In the genomic region with DNA sequence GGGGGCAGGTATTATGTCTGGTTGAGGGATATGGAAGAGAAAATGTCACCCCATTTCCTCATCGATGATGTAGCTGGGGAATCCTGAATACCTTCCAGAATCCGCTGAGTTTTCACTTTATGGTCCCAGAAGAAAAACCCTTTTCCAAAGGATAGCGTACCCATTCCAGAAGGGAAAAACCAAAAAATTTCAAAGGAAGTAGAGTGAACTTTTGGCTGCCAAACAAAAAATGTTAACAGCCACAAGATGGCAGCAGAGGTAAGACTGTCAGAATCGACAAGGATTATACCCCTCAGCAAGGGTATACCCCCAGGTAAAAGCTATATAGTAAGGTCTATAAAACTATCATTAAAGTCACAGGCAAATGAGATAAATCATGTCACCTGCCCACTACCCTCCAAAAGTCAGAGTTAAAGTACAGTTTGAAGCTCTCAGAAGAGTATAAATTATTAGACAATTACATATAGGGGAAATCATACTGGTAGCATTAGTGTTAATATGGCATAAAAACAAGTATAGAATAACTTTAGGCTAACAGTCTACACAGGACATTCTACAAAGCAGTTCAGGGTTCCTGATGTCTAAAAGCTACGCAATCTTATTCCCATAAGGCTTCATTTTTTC, we compare ENCODE assay signal across 10 cellular contexts. TPM values are rescaled to one million over a fixed set of nuclear protein-coding genes. Genes with fewer than 3 reads are reported as not detected.
DNase-seq lines count a peak whose midpoint lies in the region; ATAC-seq, FAIRE-seq and TF ChIP-seq lines count a peak whose summit lies in the region.
"Had no signal": no experiment of that assay in that cellular context is flagged by ENCODE, and none has a peak within 500 bp of the region (broad histone marks: within the 10 kb centered on the region; RNA-seq: fewer than 3 reads in every experiment).

No MANE protein-coding gene starts in this region.

- 50% methylated on average over 5 of the region's 5 CpGs for WGBS in A549 (ENCODE audit: missing lambda C conversion rate)
- WGBS in HepG2 (ENCODE audit: low lambda C conversion rate), result 79% methylated on average over 5 of the region's 5 CpGs

- in situ Hi-C loops in GM13977 (cut with MboI; ENCODE audit: low pct_unique_long_range_greater_than_20kb, low sequenced_read_pairs, unreplicated experiment) (no loop called here), HepG2 (cut with HindIII; ENCODE audit: extremely low pct_ligation_motif_present, low pct_unique_long_range_greater_than_20kb) (no loop called here)

- H3K27ac ChIP-seq in A549, result no peak overlapping the region; a peak in 1 of 6 replicates
- no peak overlapping the region for H3K27ac ChIP-seq in HepG2 (ENCODE audit: extremely low read length, insufficient read depth, low read length)

- TF ChIP-seq EP300 in A549 (IDR thresholded peaks at IDR 0.05) (no peak), HepG2 (IDR thresholded peaks at IDR 0.05; ENCODE audit: low read depth in 2 of 2, low read length in 2 of 2) (no peak), HepG2 (CRISPR knock-in tag; IDR thresholded peaks at IDR 0.05; ENCODE audit: borderline replicate concordance) (no peak)

- H3K79me2 ChIP-seq in HepG2 (ENCODE audit: insufficient read depth, low read length), result peaks cover 1% of the 10 kb centered on the region

- peaks cover 9% of the 10 kb centered on the region; the same call in 1 of the 2 replicates for H4K20me1 ChIP-seq in HepG2 (ENCODE audit: insufficient read depth, low read length)

- no TSS peak for BruUV-seq in HepG2 (replicated peaks; lab: Mats Ljungman, UMichigan)

- H3K27ac Mint-ChIP-seq in activated naive CD4-positive, alpha-beta T cell treated with anti-CD3 and anti-CD28 coated beads, Interleukin-2, amount 50 U/mL, for 72 hours, result no peak overlapping the region

- POLR2A ChIA-PET in A549 (lab: Yijun Ruan, JAX), result interaction anchor here (3.5 kb wide), 1 partner anchor 18 kb away, joined by 29 read pairs; a partner anchor contains a TSS
- POLR2A ChIA-PET in HepG2 (lab: Yijun Ruan, JAX), result interaction anchor here (0.8 to 5.8 kb wide), 7 partner anchors 8 to 103 kb away, joined by 3 to 85 read pairs (median 5); a partner anchor contains a TSS

- TF ChIP-seq CTCF in A549 (IDR thresholded peaks at IDR 0.05), result peak; percentile 80
- peak; percentile 59 for TF ChIP-seq CTCF in GM13977 (IDR thresholded peaks at IDR 0.05; ENCODE audit: extremely low read depth, insufficient read depth, missing control alignments)
- peak; percentile 70 for TF ChIP-seq CTCF in HepG2 (CRISPR knock-in tag; IDR thresholded peaks at IDR 0.05)

- H3K27me3 ChIP-seq in HepG2 (ENCODE audit: control insufficient read depth in 1 of 2, insufficient read depth in 2 of 2, low read length in 2 of 2) (no peaks in the 10 kb centered on the region), MG63 (no peaks in the 10 kb centered on the region)

- FAIRE-seq in A549 (lab: Jason Lieb, UNC) (no peak), HepG2 (lab: Jason Lieb, UNC) (peak; percentile 48), frontal cortex (lab: Jason Lieb, UNC) (no peak)

- TF ChIP-seq POLR2A in A549 (IDR thresholded peaks at IDR 0.05; ENCODE audit: low read length), result no peak
- TF ChIP-seq POLR2A in HepG2 (IDR thresholded peaks at IDR 0.05; ENCODE audit: insufficient read depth in 1 of 2, low read depth in 2 of 2, low read length in 2 of 2), result no peak

- H3K36me3 Mint-ChIP-seq in activated naive CD4-positive, alpha-beta T cell treated with anti-CD3 and anti-CD28 coated beads, Interleukin-2, amount 50 U/mL, for 72 hours, result peaks cover 13 to 24% of the 10 kb centered on the region in 2 donors

- H3K4me3 ChIP-seq in A549 (no peak overlapping the region), HepG2 (replicated peaks in 1 of 3; ENCODE audit: insufficient read depth in 1 of 3, low read depth in 2 of 3, low read length in 3 of 3) (no peak overlapping the region), MG63 (no peak overlapping the region)

- H2AFZ ChIP-seq in HepG2 (ENCODE audit: low read length), result no peak overlapping the region

- ATAC-seq in A549, result peak; percentile 51 to 55; a peak in 3 of 6 replicates
- peak; percentile 45 to 57 for ATAC-seq in activated naive CD4-positive, alpha-beta T cell treated with anti-CD3 and anti-CD28 coated beads, Interleukin-2, amount 50 U/mL, for 72 hours
- ATAC-seq in HepG2, result peak; percentile 57

- H3K9me3 Mint-ChIP-seq in activated naive CD4-positive, alpha-beta T cell treated with anti-CD3 and anti-CD28 coated beads, Interleukin-2, amount 50 U/mL, for 72 hours, result no peaks in the 10 kb centered on the region

- no peak overlapping the region for H3K9ac ChIP-seq in HepG2 (ENCODE audit: insufficient read depth, low read depth, low read length)

- DNase-seq in A549 (ENCODE audit: low read depth in 1 of 2, low spot score in 1 of 2) (peak in 1 of 2 experiments; percentile 33), GM13977 (ENCODE audit: low spot score) (no peak), HepG2 (ENCODE audit: low spot score) (peak; percentile 68), MG63 (no peak), frontal cortex (ENCODE audit: low spot score in 2 of 2) (no peak), HK-2 (ENCODE audit: unreplicated experiment) (no peak), globus pallidus (ENCODE audit: low spot score) (no peak)
- no peak for DNase-seq in activated naive CD4-positive, alpha-beta T cell treated with anti-CD3 and anti-CD28 coated beads, Interleukin-2, amount 50 U/mL, for 72 hours (ENCODE audit: low spot score in 2 of 2)
- DNase-seq: SW 1271 had no signal

- TF ChIP-seq RAD21 in A549 (conservative IDR thresholded peaks at IDR 0.05 in 1 of 2, IDR thresholded peaks at IDR 0.05 in 1 of 2) (peak; percentile 48 to 56; a peak in 4 of 5 replicates), HepG2 (CRISPR knock-in tag; IDR thresholded peaks at IDR 0.05) (no peak)

- intact Hi-C loops in HepG2 (cut with micrococcal nuclease; ENCODE audit: unreplicated experiment), result loop anchor here (1.0 kb wide), 2 partner anchors 8 to 32 kb away; no protein-coding TSS in a partner anchor

- no peaks in the 10 kb centered on the region for H3K9me3 ChIP-seq in A549
- no peaks in the 10 kb centered on the region for H3K9me3 ChIP-seq in HepG2 (ENCODE audit: low read length)
- H3K9me3 ChIP-seq in MG63, result no peaks in the 10 kb centered on the region

- peaks cover 64 to 95% of the 10 kb centered on the region in 2 experiments for H3K36me3 ChIP-seq in HepG2 (replicated peaks in 1 of 2; ENCODE audit: control insufficient read depth in 1 of 2, insufficient read depth in 2 of 2, low read length in 2 of 2)
- peaks cover 67% of the 10 kb centered on the region for H3K36me3 ChIP-seq in MG63

- CTCF ChIA-PET in A549 (lab: Yijun Ruan, JAX), result interaction anchor here (0.7 to 9.2 kb wide), 38 partner anchors 9 to 245 kb away, joined by 3 to 141 read pairs (median 4); a partner anchor contains a TSS
- CTCF ChIA-PET in HepG2 (lab: Yijun Ruan, JAX; ENCODE audit: low intra/inter-chr PET ratio, low total read pairs), result interaction anchor here (0.9 to 4.1 kb wide), 8 partner anchors 8 to 110 kb away, joined by 3 to 20 read pairs (median 8); a partner anchor contains a TSS

- H3K4me1 ChIP-seq in A549, result peaks cover 49% of the 10 kb centered on the region
- H3K4me1 ChIP-seq in HepG2 (ENCODE audit: insufficient read depth, low read length), result peaks cover 9% of the 10 kb centered on the region

- H3K4me2 ChIP-seq in A549 (no peak overlapping the region), HepG2 (ENCODE audit: low read depth, low read length) (no peak overlapping the region)

RNA-seq across cellular contexts. Expression of a gene that starts 18.0 kb away (rescaled TPM):
- polyA plus RNA-seq in A549 (2011; rRNA removed) (126 and 140 TPM in 2 replicates), A549 (2017; fragmentation: RNase III; extraction: RNeasy Plus Mini Kit Qiagen cat#74134 plus additional on column Dnase treatment) (144 to 150 TPM (median 147 TPM) in 3 replicates), HepG2 (2011; rRNA removed) (183 and 222 TPM in 2 replicates)
- polyA plus RNA-seq in A549 (2012; cell fraction: cytosol; rRNA removed), result 82.3 and 85.6 TPM in 2 replicates
- 244 and 317 TPM in 2 replicates for polyA plus RNA-seq in A549 (2012; cell fraction: nucleus; rRNA removed)
- polyA minus RNA-seq in A549 (2011; rRNA and poly(A)+ RNA removed), result 106 and 121 TPM in 2 replicates
- total RNA-seq in activated naive CD4-positive, alpha-beta T cell treated with anti-CD3 and anti-CD28 coated beads, Interleukin-2, amount 50 U/mL, for 72 hours, result 100 to 1,000 TPM; 187 to 191 TPM
- total RNA-seq in HepG2 (2016; rRNA removed; fragmentation: Illumina TruSeq; extraction: Trizol) (102 and 165 TPM in 2 replicates), frontal cortex (73.0 TPM)
- total RNA-seq in HepG2 (2016; cell fraction: cytosol; rRNA removed; fragmentation: Illumina TruSeq; extraction: Trizol; ENCODE audit: low read depth), result 71.3 and 71.5 TPM in 2 replicates
- total RNA-seq in HepG2 (2016; cell fraction: insoluble cytoplasmic fraction; rRNA removed; fragmentation: Illumina TruSeq; extraction: Trizol), result 79.7 and 163 TPM in 2 replicates
- total RNA-seq in HepG2 (2016; cell fraction: membrane; rRNA removed; fragmentation: Illumina TruSeq; extraction: Trizol), result 59.8 and 62.7 TPM in 2 replicates
- total RNA-seq in HepG2 (2016; cell fraction: nucleus; rRNA removed; fragmentation: Illumina TruSeq; extraction: Trizol), result 344 and 371 TPM in 2 replicates
- 64.2 and 64.8 TPM in 2 replicates for polyA plus RNA-seq in HepG2 (2011; cell fraction: cytosol; rRNA removed)
- polyA plus RNA-seq in HepG2 (2011; cell fraction: nucleus; rRNA removed), result 997 and 1,030 TPM in 2 replicates
- polyA plus RNA-seq in HepG2 (2012), result 155 and 156 TPM in 2 replicates
- 17.6 and 21.0 TPM in 2 replicates for polyA plus RNA-seq in HepG2 (2016; cell fraction: cytosol; fragmentation: Illumina TruSeq; extraction: Trizol; ENCODE audit: low read depth)
- polyA plus RNA-seq in HepG2 (2016; cell fraction: insoluble cytoplasmic fraction; fragmentation: Illumina TruSeq; extraction: Trizol; ENCODE audit: low read depth), result 105 and 132 TPM in 2 replicates
- 29.3 and 37.8 TPM in 2 replicates for polyA plus RNA-seq in HepG2 (2016; cell fraction: membrane; fragmentation: Illumina TruSeq; extraction: Trizol; ENCODE audit: low read depth)
- polyA plus RNA-seq in HepG2 (2016; cell fraction: nucleus; fragmentation: Illumina TruSeq; extraction: Trizol; ENCODE audit: insufficient read depth, low read depth), result 1,263 and 1,283 TPM in 2 replicates
- 122 and 152 TPM in 2 replicates for polyA minus RNA-seq in HepG2 (2011; rRNA and poly(A)+ RNA removed; ENCODE audit: low replicate concordance)
- polyA minus RNA-seq in HepG2 (2011; cell fraction: cytosol; rRNA and poly(A)+ RNA removed), result 39.4 and 46.3 TPM in 2 replicates
- 630 and 693 TPM in 2 replicates for polyA minus RNA-seq in HepG2 (2011; cell fraction: nucleus; rRNA and poly(A)+ RNA removed)
- 39.7 and 52.2 TPM in 2 replicates for total RNA-seq in MG63 (2014; rRNA removed; shearing (Covaris generic); ENCODE audit: low replicate concordance)

RNA-seq across cellular contexts. Expression of a gene that starts 18.4 kb away (rescaled TPM):
- 82.5 and 107 TPM in 2 replicates for polyA plus RNA-seq in A549 (2011; rRNA removed)
- polyA plus RNA-seq in A549 (2012; cell fraction: cytosol; rRNA removed), result 53.1 and 63.1 TPM in 2 replicates
- 21.8 and 29.1 TPM in 2 replicates for polyA plus RNA-seq in A549 (2012; cell fraction: nucleus; rRNA removed)
- polyA plus RNA-seq in A549 (2017; fragmentation: RNase III; extraction: RNeasy Plus Mini Kit Qiagen cat#74134 plus additional on column Dnase treatment), result 94.8 to 102 TPM (median 99.2 TPM) in 3 replicates
- polyA minus RNA-seq in A549 (2011; rRNA and poly(A)+ RNA removed), result 69.8 and 95.8 TPM in 2 replicates
- 10 to 100 TPM; 36.5 to 49.1 TPM for total RNA-seq in activated naive CD4-positive, alpha-beta T cell treated with anti-CD3 and anti-CD28 coated beads, Interleukin-2, amount 50 U/mL, for 72 hours
- total RNA-seq in HepG2 (2016; rRNA removed; fragmentation: Illumina TruSeq; extraction: Trizol), result 206 and 299 TPM in 2 replicates
- 51.0 and 54.6 TPM in 2 replicates for total RNA-seq in HepG2 (2016; cell fraction: cytosol; rRNA removed; fragmentation: Illumina TruSeq; extraction: Trizol; ENCODE audit: low read depth)
- 204 and 326 TPM in 2 replicates for total RNA-seq in HepG2 (2016; cell fraction: insoluble cytoplasmic fraction; rRNA removed; fragmentation: Illumina TruSeq; extraction: Trizol)
- total RNA-seq in HepG2 (2016; cell fraction: membrane; rRNA removed; fragmentation: Illumina TruSeq; extraction: Trizol), result 66.2 and 72.9 TPM in 2 replicates
- 67.0 and 72.0 TPM in 2 replicates for total RNA-seq in HepG2 (2016; cell fraction: nucleus; rRNA removed; fragmentation: Illumina TruSeq; extraction: Trizol)
- 104 and 117 TPM in 2 replicates for polyA plus RNA-seq in HepG2 (2011; rRNA removed)
- polyA plus RNA-seq in HepG2 (2011; cell fraction: cytosol; rRNA removed), result 125 and 157 TPM in 2 replicates
- polyA plus RNA-seq in HepG2 (2011; cell fraction: nucleus; rRNA removed), result 52.9 and 72.4 TPM in 2 replicates
- 79.1 and 104 TPM in 2 replicates for polyA plus RNA-seq in HepG2 (2012)
- polyA plus RNA-seq in HepG2 (2016; cell fraction: cytosol; fragmentation: Illumina TruSeq; extraction: Trizol; ENCODE audit: low read depth), result 39.1 and 40.5 TPM in 2 replicates
- 290 and 316 TPM in 2 replicates for polyA plus RNA-seq in HepG2 (2016; cell fraction: insoluble cytoplasmic fraction; fragmentation: Illumina TruSeq; extraction: Trizol; ENCODE audit: low read depth)
- 46.1 and 51.5 TPM in 2 replicates for polyA plus RNA-seq in HepG2 (2016; cell fraction: membrane; fragmentation: Illumina TruSeq; extraction: Trizol; ENCODE audit: low read depth)
- polyA plus RNA-seq in HepG2 (2016; cell fraction: nucleus; fragmentation: Illumina TruSeq; extraction: Trizol; ENCODE audit: insufficient read depth, low read depth), result 112 and 120 TPM in 2 replicates
- polyA minus RNA-seq in HepG2 (2011; rRNA and poly(A)+ RNA removed; ENCODE audit: low replicate concordance), result 101 and 161 TPM in 2 replicates
- polyA minus RNA-seq in HepG2 (2011; cell fraction: cytosol; rRNA and poly(A)+ RNA removed), result 54.7 and 61.1 TPM in 2 replicates
- 24.1 and 38.5 TPM in 2 replicates for polyA minus RNA-seq in HepG2 (2011; cell fraction: nucleus; rRNA and poly(A)+ RNA removed)
- total RNA-seq in MG63 (2014; rRNA removed; shearing (Covaris generic); ENCODE audit: low replicate concordance), result 9.6 and 22.8 TPM in 2 replicates
- total RNA-seq in frontal cortex, result 22.0 TPM

RNA-seq across cellular contexts. Expression of a gene that starts 19.6 kb away (rescaled TPM):
- polyA plus RNA-seq in A549 (2011; rRNA removed) (4.8 and 4.9 TPM in 2 replicates), A549 (2017; fragmentation: RNase III; extraction: RNeasy Plus Mini Kit Qiagen cat#74134 plus additional on column Dnase treatment) (5.0 to 5.3 TPM (median 5.1 TPM) in 3 replicates), HepG2 (2011; rRNA removed) (0.99 and 1.2 TPM in 2 replicates)
- 13.4 and 15.7 TPM in 2 replicates for polyA plus RNA-seq in A549 (2012; cell fraction: cytosol; rRNA removed)
- 158 and 162 TPM in 2 replicates for polyA plus RNA-seq in A549 (2012; cell fraction: nucleus; rRNA removed)
- 3.9 and 8.1 TPM in 2 replicates for polyA minus RNA-seq in A549 (2011; rRNA and poly(A)+ RNA removed)
- 1 to 10 TPM; 1.1 to 1.4 TPM for total RNA-seq in activated naive CD4-positive, alpha-beta T cell treated with anti-CD3 and anti-CD28 coated beads, Interleukin-2, amount 50 U/mL, for 72 hours
- total RNA-seq in HepG2 (2016; rRNA removed; fragmentation: Illumina TruSeq; extraction: Trizol) (0.41 and 0.69 TPM in 2 replicates), frontal cortex (9.4 TPM)
- total RNA-seq in HepG2 (2016; cell fraction: cytosol; rRNA removed; fragmentation: Illumina TruSeq; extraction: Trizol; ENCODE audit: low read depth), result 0.35 and 0.40 TPM in 2 replicates
- 0.45 and 0.76 TPM in 2 replicates for total RNA-seq in HepG2 (2016; cell fraction: insoluble cytoplasmic fraction; rRNA removed; fragmentation: Illumina TruSeq; extraction: Trizol)
- 1.1 and 1.2 TPM in 2 replicates for total RNA-seq in HepG2 (2016; cell fraction: membrane; rRNA removed; fragmentation: Illumina TruSeq; extraction: Trizol)
- 0.56 and 0.59 TPM in 2 replicates for total RNA-seq in HepG2 (2016; cell fraction: nucleus; rRNA removed; fragmentation: Illumina TruSeq; extraction: Trizol)
- polyA plus RNA-seq in HepG2 (2011; cell fraction: cytosol; rRNA removed), result 0.41 and 0.76 TPM in 2 replicates
- polyA plus RNA-seq in HepG2 (2011; cell fraction: nucleus; rRNA removed), result 6.5 and 6.6 TPM in 2 replicates
- polyA plus RNA-seq in HepG2 (2012), result 0.50 and 0.55 TPM in 2 replicates
- 0.59 and 0.70 TPM in 2 replicates for polyA plus RNA-seq in HepG2 (2016; cell fraction: cytosol; fragmentation: Illumina TruSeq; extraction: Trizol; ENCODE audit: low read depth)
- 0.41 and 0.73 TPM in 2 replicates for polyA plus RNA-seq in HepG2 (2016; cell fraction: insoluble cytoplasmic fraction; fragmentation: Illumina TruSeq; extraction: Trizol; ENCODE audit: low read depth)
- 1.0 and 1.2 TPM in 2 replicates for polyA plus RNA-seq in HepG2 (2016; cell fraction: membrane; fragmentation: Illumina TruSeq; extraction: Trizol; ENCODE audit: low read depth)
- polyA plus RNA-seq in HepG2 (2016; cell fraction: nucleus; fragmentation: Illumina TruSeq; extraction: Trizol; ENCODE audit: insufficient read depth, low read depth), result 2.5 and 2.8 TPM in 2 replicates
- polyA minus RNA-seq in HepG2 (2011; rRNA and poly(A)+ RNA removed; ENCODE audit: low replicate concordance), result 1.1 and 16.3 TPM in 2 replicates
- 0.40 and 0.44 TPM in 2 replicates for polyA minus RNA-seq in HepG2 (2011; cell fraction: cytosol; rRNA and poly(A)+ RNA removed)
- polyA minus RNA-seq in HepG2 (2011; cell fraction: nucleus; rRNA and poly(A)+ RNA removed), result 0.90 and 0.99 TPM in 2 replicates
- total RNA-seq in MG63 (2014; rRNA removed; shearing (Covaris generic); ENCODE audit: low replicate concordance), result 1.4 and 1.9 TPM in 2 replicates

RNA-seq across cellular contexts. Expression of a gene that starts 27.9 kb away (rescaled TPM):
- polyA plus RNA-seq in A549 (2011; rRNA removed), result 0.03 TPM in 1 of 2 replicates, not detected in the other
- not detected in 2 replicates for polyA plus RNA-seq in A549 (2012; cell fraction: cytosol; rRNA removed)
- polyA plus RNA-seq in A549 (2012; cell fraction: nucleus; rRNA removed), result not detected in 2 replicates
- not detected in 3 replicates for polyA plus RNA-seq in A549 (2017; fragmentation: RNase III; extraction: RNeasy Plus Mini Kit Qiagen cat#74134 plus additional on column Dnase treatment)
- not detected in 2 replicates for polyA minus RNA-seq in A549 (2011; rRNA and poly(A)+ RNA removed)
- not detected for total RNA-seq in activated naive CD4-positive, alpha-beta T cell treated with anti-CD3 and anti-CD28 coated beads, Interleukin-2, amount 50 U/mL, for 72 hours
- total RNA-seq in HepG2 (2016; rRNA removed; fragmentation: Illumina TruSeq; extraction: Trizol), result not detected in 2 replicates
- not detected in 2 replicates for total RNA-seq in HepG2 (2016; cell fraction: cytosol; rRNA removed; fragmentation: Illumina TruSeq; extraction: Trizol; ENCODE audit: low read depth)
- total RNA-seq in HepG2 (2016; cell fraction: insoluble cytoplasmic fraction; rRNA removed; fragmentation: Illumina TruSeq; extraction: Trizol), result not detected in 2 replicates
- total RNA-seq in HepG2 (2016; cell fraction: membrane; rRNA removed; fragmentation: Illumina TruSeq; extraction: Trizol), result not detected in 2 replicates
- not detected in 2 replicates for total RNA-seq in HepG2 (2016; cell fraction: nucleus; rRNA removed; fragmentation: Illumina TruSeq; extraction: Trizol)
- polyA plus RNA-seq in HepG2 (2011; rRNA removed), result 0.07 and 0.14 TPM in 2 replicates
- 0.05 and 0.14 TPM in 2 replicates for polyA plus RNA-seq in HepG2 (2011; cell fraction: cytosol; rRNA removed)
- polyA plus RNA-seq in HepG2 (2011; cell fraction: nucleus; rRNA removed), result 0.18 and 0.59 TPM in 2 replicates
- polyA plus RNA-seq in HepG2 (2012), result 0.05 and 0.12 TPM in 2 replicates
- not detected in 2 replicates for polyA plus RNA-seq in HepG2 (2016; cell fraction: cytosol; fragmentation: Illumina TruSeq; extraction: Trizol; ENCODE audit: low read depth)
- not detected in 2 replicates for polyA plus RNA-seq in HepG2 (2016; cell fraction: insoluble cytoplasmic fraction; fragmentation: Illumina TruSeq; extraction: Trizol; ENCODE audit: low read depth)
- polyA plus RNA-seq in HepG2 (2016; cell fraction: membrane; fragmentation: Illumina TruSeq; extraction: Trizol; ENCODE audit: low read depth), result not detected in 2 replicates
- polyA plus RNA-seq in HepG2 (2016; cell fraction: nucleus; fragmentation: Illumina TruSeq; extraction: Trizol; ENCODE audit: insufficient read depth, low read depth), result not detected in 2 replicates
- polyA minus RNA-seq in HepG2 (2011; rRNA and poly(A)+ RNA removed; ENCODE audit: low replicate concordance), result 0.12 TPM in 1 of 2 replicates, not detected in the other
- polyA minus RNA-seq in HepG2 (2011; cell fraction: cytosol; rRNA and poly(A)+ RNA removed), result not detected in 2 replicates
- not detected in 2 replicates for polyA minus RNA-seq in HepG2 (2011; cell fraction: nucleus; rRNA and poly(A)+ RNA removed)
- total RNA-seq in MG63 (2014; rRNA removed; shearing (Covaris generic); ENCODE audit: low replicate concordance), result not detected in 2 replicates
- not detected for total RNA-seq in frontal cortex
- total RNA-seq: subcutaneous adipose tissue had no signal

RNA-seq across cellular contexts. Expression of a gene that starts 34.9 kb away (rescaled TPM):
- not detected in 2 replicates for polyA plus RNA-seq in A549 (2011; rRNA removed)
- not detected in 2 replicates for polyA plus RNA-seq in A549 (2012; cell fraction: cytosol; rRNA removed)
- polyA plus RNA-seq in A549 (2012; cell fraction: nucleus; rRNA removed), result not detected in 2 replicates
- polyA plus RNA-seq in A549 (2017; fragmentation: RNase III; extraction: RNeasy Plus Mini Kit Qiagen cat#74134 plus additional on column Dnase treatment), result not detected in 3 replicates
- not detected in 2 replicates for polyA minus RNA-seq in A549 (2011; rRNA and poly(A)+ RNA removed)
- total RNA-seq in activated naive CD4-positive, alpha-beta T cell treated with anti-CD3 and anti-CD28 coated beads, Interleukin-2, amount 50 U/mL, for 72 hours, result not detected
- not detected in 2 replicates for total RNA-seq in HepG2 (2016; rRNA removed; fragmentation: Illumina TruSeq; extraction: Trizol)
- not detected in 2 replicates for total RNA-seq in HepG2 (2016; cell fraction: cytosol; rRNA removed; fragmentation: Illumina TruSeq; extraction: Trizol; ENCODE audit: low read depth)
- not detected in 2 replicates for total RNA-seq in HepG2 (2016; cell fraction: insoluble cytoplasmic fraction; rRNA removed; fragmentation: Illumina TruSeq; extraction: Trizol)
- total RNA-seq in HepG2 (2016; cell fraction: membrane; rRNA removed; fragmentation: Illumina TruSeq; extraction: Trizol), result not detected in 2 replicates
- not detected in 2 replicates for total RNA-seq in HepG2 (2016; cell fraction: nucleus; rRNA removed; fragmentation: Illumina TruSeq; extraction: Trizol)
- not detected in 2 replicates for polyA plus RNA-seq in HepG2 (2011; rRNA removed)
- not detected in 2 replicates for polyA plus RNA-seq in HepG2 (2011; cell fraction: cytosol; rRNA removed)
- polyA plus RNA-seq in HepG2 (2011; cell fraction: nucleus; rRNA removed), result not detected in 2 replicates
- not detected in 2 replicates for polyA plus RNA-seq in HepG2 (2012)
- polyA plus RNA-seq in HepG2 (2016; cell fraction: cytosol; fragmentation: Illumina TruSeq; extraction: Trizol; ENCODE audit: low read depth), result not detected in 2 replicates
- polyA plus RNA-seq in HepG2 (2016; cell fraction: insoluble cytoplasmic fraction; fragmentation: Illumina TruSeq; extraction: Trizol; ENCODE audit: low read depth), result not detected in 2 replicates
- not detected in 2 replicates for polyA plus RNA-seq in HepG2 (2016; cell fraction: membrane; fragmentation: Illumina TruSeq; extraction: Trizol; ENCODE audit: low read depth)
- not detected in 2 replicates for polyA plus RNA-seq in HepG2 (2016; cell fraction: nucleus; fragmentation: Illumina TruSeq; extraction: Trizol; ENCODE audit: insufficient read depth, low read depth)
- polyA minus RNA-seq in HepG2 (2011; rRNA and poly(A)+ RNA removed; ENCODE audit: low replicate concordance), result 0.10 TPM in 1 of 2 replicates, not detected in the other
- polyA minus RNA-seq in HepG2 (2011; cell fraction: cytosol; rRNA and poly(A)+ RNA removed), result not detected in 2 replicates
- polyA minus RNA-seq in HepG2 (2011; cell fraction: nucleus; rRNA and poly(A)+ RNA removed), result not detected in 2 replicates
- not detected in 2 replicates for total RNA-seq in MG63 (2014; rRNA removed; shearing (Covaris generic); ENCODE audit: low replicate concordance)
- under 0.01 TPM for total RNA-seq in frontal cortex
- total RNA-seq: subcutaneous adipose tissue had no signal
